1 cellular context compared by ENCODE assay signal in genomic region chr22:45268958-45269844, GRCh38.
A peak's percentile ranks its signal among the peaks of the same experiment; 100 is the strongest.
TF ChIP-seq lines count a peak whose summit lies in the region.

No MANE protein-coding gene starts in this region.

TF ChIP-seq in HepG2, 621 proteins besides CTCF, POLR2A, EP300 and RAD21 (continued from another document and continues in another):
- TF ChIP-seq, protein P1, sequence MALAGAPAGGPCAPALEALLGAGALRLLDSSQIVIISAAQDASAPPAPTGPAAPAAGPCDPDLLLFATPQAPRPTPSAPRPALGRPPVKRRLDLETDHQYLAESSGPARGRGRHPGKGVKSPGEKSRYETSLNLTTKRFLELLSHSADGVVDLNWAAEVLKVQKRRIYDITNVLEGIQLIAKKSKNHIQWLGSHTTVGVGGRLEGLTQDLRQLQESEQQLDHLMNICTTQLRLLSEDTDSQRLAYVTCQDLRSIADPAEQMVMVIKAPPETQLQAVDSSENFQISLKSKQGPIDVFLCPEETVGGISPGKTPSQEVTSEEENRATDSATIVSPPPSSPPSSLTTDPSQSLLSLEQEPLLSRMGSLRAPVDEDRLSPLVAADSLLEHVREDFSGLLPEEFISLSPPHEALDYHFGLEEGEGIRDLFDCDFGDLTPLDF (CRISPR knock-in tag; IDR thresholded peaks at IDR 0.05): no peak
- TF ChIP-seq, protein P2, sequence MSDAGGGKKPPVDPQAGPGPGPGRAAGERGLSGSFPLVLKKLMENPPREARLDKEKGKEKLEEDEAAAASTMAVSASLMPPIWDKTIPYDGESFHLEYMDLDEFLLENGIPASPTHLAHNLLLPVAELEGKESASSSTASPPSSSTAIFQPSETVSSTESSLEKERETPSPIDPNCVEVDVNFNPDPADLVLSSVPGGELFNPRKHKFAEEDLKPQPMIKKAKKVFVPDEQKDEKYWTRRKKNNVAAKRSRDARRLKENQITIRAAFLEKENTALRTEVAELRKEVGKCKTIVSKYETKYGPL (CRISPR knock-in tag; IDR thresholded peaks at IDR 0.05): no peak
- TF ChIP-seq ZNF20 (CRISPR knock-in tag; IDR thresholded peaks at IDR 0.05): no peak
- TF ChIP-seq ZNF749 (CRISPR knock-in tag; IDR thresholded peaks at IDR 0.05; ENCODE audit: borderline replicate concordance): no peak
- no peak for TF ChIP-seq ZNF136 (CRISPR knock-in tag; IDR thresholded peaks at IDR 0.05; ENCODE audit: low read depth)
- TF ChIP-seq KDM5B (CRISPR knock-in tag; IDR thresholded peaks at IDR 0.05; ENCODE audit: borderline replicate concordance): 0 out of 2 replicates have a peak, but pooled peaks have one; percentile 24
- TF ChIP-seq ZNF879 (CRISPR knock-in tag; IDR thresholded peaks at IDR 0.05): no peak
- TF ChIP-seq SALL2 (CRISPR knock-in tag; IDR thresholded peaks at IDR 0.05): no peak
- no peak for TF ChIP-seq GZF1 (CRISPR knock-in tag; IDR thresholded peaks at IDR 0.05)
- TF ChIP-seq FLYWCH1 (CRISPR knock-in tag; IDR thresholded peaks at IDR 0.05): no peak
- TF ChIP-seq, protein P3, sequence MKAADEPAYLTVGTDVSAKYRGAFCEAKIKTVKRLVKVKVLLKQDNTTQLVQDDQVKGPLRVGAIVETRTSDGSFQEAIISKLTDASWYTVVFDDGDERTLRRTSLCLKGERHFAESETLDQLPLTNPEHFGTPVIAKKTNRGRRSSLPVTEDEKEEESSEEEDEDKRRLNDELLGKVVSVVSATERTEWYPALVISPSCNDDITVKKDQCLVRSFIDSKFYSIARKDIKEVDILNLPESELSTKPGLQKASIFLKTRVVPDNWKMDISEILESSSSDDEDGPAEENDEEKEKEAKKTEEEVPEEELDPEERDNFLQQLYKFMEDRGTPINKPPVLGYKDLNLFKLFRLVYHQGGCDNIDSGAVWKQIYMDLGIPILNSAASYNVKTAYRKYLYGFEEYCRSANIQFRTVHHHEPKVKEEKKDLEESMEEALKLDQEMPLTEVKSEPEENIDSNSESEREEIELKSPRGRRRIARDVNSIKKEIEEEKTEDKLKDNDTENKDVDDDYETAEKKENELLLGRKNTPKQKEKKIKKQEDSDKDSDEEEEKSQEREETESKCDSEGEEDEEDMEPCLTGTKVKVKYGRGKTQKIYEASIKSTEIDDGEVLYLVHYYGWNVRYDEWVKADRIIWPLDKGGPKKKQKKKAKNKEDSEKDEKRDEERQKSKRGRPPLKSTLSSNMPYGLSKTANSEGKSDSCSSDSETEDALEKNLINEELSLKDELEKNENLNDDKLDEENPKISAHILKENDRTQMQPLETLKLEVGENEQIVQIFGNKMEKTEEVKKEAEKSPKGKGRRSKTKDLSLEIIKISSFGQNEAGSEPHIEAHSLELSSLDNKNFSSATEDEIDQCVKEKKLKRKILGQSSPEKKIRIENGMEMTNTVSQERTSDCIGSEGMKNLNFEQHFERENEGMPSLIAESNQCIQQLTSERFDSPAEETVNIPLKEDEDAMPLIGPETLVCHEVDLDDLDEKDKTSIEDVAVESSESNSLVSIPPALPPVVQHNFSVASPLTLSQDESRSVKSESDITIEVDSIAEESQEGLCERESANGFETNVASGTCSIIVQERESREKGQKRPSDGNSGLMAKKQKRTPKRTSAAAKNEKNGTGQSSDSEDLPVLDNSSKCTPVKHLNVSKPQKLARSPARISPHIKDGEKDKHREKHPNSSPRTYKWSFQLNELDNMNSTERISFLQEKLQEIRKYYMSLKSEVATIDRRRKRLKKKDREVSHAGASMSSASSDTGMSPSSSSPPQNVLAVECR (CRISPR knock-in tag; IDR thresholded peaks at IDR 0.05; ENCODE audit: borderline replicate concordance): peak; percentile 35
- TF ChIP-seq CAMTA2 (CRISPR knock-in tag; IDR thresholded peaks at IDR 0.05; ENCODE audit: borderline replicate concordance): peak; percentile 75; the same call in 1 of the 2 replicates
- no peak for TF ChIP-seq ZNF224 (CRISPR knock-in tag; IDR thresholded peaks at IDR 0.05)
- TF ChIP-seq FOSL1 (CRISPR knock-in tag; IDR thresholded peaks at IDR 0.05; ENCODE audit: borderline replicate concordance): no peak
- TF ChIP-seq ZNF570 (CRISPR knock-in tag; IDR thresholded peaks at IDR 0.05; ENCODE audit: borderline replicate concordance): no peak
- no peak for TF ChIP-seq HDAC1 (CRISPR knock-in tag; IDR thresholded peaks at IDR 0.05)
- TF ChIP-seq RFX1 (IDR thresholded peaks at IDR 0.05): no peak
- no peak for TF ChIP-seq KLF9 (CRISPR knock-in tag; IDR thresholded peaks at IDR 0.05; ENCODE audit: low read depth)
- TF ChIP-seq ZNF781 (CRISPR knock-in tag; IDR thresholded peaks at IDR 0.05; ENCODE audit: borderline replicate concordance, not compliant biosample characterization): no peak
- TF ChIP-seq IKZF5 (CRISPR knock-in tag; IDR thresholded peaks at IDR 0.05): no peak
- TF ChIP-seq IRF1 (CRISPR knock-in tag; IDR thresholded peaks at IDR 0.05; ENCODE audit: low read depth): no peak
- no peak for TF ChIP-seq SRSF9 (IDR thresholded peaks at IDR 0.05; ENCODE audit: borderline replicate concordance, insufficient read depth, low read depth, low read length, poor library complexity, severe bottlenecking)
- TF ChIP-seq HMG20B (CRISPR knock-in tag; conservative IDR thresholded peaks at IDR 0.05): no peak
- TF ChIP-seq ZNF230 (CRISPR knock-in tag; IDR thresholded peaks at IDR 0.05): no peak
- TF ChIP-seq ZNF557 (CRISPR knock-in tag; IDR thresholded peaks at IDR 0.05): no peak
- no peak for TF ChIP-seq ZNF839 (CRISPR knock-in tag; IDR thresholded peaks at IDR 0.05; ENCODE audit: borderline replicate concordance)
- peak; percentile 46; the same call in 1 of the 2 replicates for TF ChIP-seq PHF8 (CRISPR knock-in tag; IDR thresholded peaks at IDR 0.05)
- peak; percentile 1; the same call in 1 of the 2 replicates for TF ChIP-seq YEATS4 (CRISPR knock-in tag; IDR thresholded peaks at IDR 0.05; ENCODE audit: borderline replicate concordance)
- TF ChIP-seq, protein P4, sequence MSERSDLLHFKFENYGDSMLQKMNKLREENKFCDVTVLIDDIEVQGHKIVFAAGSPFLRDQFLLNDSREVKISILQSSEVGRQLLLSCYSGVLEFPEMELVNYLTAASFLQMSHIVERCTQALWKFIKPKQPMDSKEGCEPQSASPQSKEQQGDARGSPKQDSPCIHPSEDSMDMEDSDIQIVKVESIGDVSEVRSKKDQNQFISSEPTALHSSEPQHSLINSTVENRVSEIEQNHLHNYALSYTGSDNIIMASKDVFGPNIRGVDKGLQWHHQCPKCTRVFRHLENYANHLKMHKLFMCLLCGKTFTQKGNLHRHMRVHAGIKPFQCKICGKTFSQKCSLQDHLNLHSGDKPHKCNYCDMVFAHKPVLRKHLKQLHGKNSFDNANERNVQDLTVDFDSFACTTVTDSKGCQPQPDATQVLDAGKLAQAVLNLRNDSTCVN (CRISPR knock-in tag; IDR thresholded peaks at IDR 0.05; ENCODE audit: borderline replicate concordance): no peak
- no peak for TF ChIP-seq ARID2 (CRISPR knock-in tag; IDR thresholded peaks at IDR 0.05; ENCODE audit: borderline replicate concordance)
- peak; percentile 77 for TF ChIP-seq RBFOX2 (IDR thresholded peaks at IDR 0.05; ENCODE audit: low read depth, low read length)
- no peak for TF ChIP-seq ZNF282 (IDR thresholded peaks at IDR 0.05; ENCODE audit: partially characterized antibody)
- TF ChIP-seq ZBTB20 (CRISPR knock-in tag; IDR thresholded peaks at IDR 0.05; ENCODE audit: borderline replicate concordance, low read depth): no peak; the same call in 1 of the 2 replicates
- TF ChIP-seq ZFP62 (CRISPR knock-in tag; IDR thresholded peaks at IDR 0.05): no peak
- no peak for TF ChIP-seq KMT2B (CRISPR knock-in tag; IDR thresholded peaks at IDR 0.05)
- TF ChIP-seq ZNF235 (CRISPR knock-in tag; IDR thresholded peaks at IDR 0.05; ENCODE audit: borderline replicate concordance): no peak
- 0 out of 2 replicates have a peak, but pooled peaks have one; percentile 31 for TF ChIP-seq TMF1 (CRISPR knock-in tag; IDR thresholded peaks at IDR 0.05; ENCODE audit: low read depth)
- no peak for TF ChIP-seq ZNF552 (CRISPR knock-in tag; IDR thresholded peaks at IDR 0.05; ENCODE audit: borderline replicate concordance)
- TF ChIP-seq, protein P5, sequence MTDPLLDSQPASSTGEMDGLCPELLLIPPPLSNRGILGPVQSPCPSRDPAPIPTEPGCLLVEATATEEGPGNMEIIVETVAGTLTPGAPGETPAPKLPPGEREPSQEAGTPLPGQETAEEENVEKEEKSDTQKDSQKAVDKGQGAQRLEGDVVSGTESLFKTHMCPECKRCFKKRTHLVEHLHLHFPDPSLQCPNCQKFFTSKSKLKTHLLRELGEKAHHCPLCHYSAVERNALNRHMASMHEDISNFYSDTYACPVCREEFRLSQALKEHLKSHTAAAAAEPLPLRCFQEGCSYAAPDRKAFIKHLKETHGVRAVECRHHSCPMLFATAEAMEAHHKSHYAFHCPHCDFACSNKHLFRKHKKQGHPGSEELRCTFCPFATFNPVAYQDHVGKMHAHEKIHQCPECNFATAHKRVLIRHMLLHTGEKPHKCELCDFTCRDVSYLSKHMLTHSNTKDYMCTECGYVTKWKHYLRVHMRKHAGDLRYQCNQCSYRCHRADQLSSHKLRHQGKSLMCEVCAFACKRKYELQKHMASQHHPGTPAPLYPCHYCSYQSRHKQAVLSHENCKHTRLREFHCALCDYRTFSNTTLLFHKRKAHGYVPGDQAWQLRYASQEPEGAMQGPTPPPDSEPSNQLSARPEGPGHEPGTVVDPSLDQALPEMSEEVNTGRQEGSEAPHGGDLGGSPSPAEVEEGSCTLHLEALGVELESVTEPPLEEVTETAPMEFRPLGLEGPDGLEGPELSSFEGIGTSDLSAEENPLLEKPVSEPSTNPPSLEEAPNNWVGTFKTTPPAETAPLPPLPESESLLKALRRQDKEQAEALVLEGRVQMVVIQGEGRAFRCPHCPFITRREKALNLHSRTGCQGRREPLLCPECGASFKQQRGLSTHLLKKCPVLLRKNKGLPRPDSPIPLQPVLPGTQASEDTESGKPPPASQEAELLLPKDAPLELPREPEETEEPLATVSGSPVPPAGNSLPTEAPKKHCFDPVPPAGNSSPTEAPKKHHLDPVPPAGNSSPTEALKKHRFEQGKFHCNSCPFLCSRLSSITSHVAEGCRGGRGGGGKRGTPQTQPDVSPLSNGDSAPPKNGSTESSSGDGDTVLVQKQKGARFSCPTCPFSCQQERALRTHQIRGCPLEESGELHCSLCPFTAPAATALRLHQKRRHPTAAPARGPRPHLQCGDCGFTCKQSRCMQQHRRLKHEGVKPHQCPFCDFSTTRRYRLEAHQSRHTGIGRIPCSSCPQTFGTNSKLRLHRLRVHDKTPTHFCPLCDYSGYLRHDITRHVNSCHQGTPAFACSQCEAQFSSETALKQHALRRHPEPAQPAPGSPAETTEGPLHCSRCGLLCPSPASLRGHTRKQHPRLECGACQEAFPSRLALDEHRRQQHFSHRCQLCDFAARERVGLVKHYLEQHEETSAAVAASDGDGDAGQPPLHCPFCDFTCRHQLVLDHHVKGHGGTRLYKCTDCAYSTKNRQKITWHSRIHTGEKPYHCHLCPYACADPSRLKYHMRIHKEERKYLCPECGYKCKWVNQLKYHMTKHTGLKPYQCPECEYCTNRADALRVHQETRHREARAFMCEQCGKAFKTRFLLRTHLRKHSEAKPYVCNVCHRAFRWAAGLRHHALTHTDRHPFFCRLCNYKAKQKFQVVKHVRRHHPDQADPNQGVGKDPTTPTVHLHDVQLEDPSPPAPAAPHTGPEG (CRISPR knock-in tag; IDR thresholded peaks at IDR 0.05): no peak; the same call in 1 of the 2 replicates
- TF ChIP-seq NR2F2 (IDR thresholded peaks at IDR 0.05; ENCODE audit: borderline replicate concordance, low read depth): no peak; the same call in 1 of the 2 replicates
- no peak for TF ChIP-seq MIXL1 (CRISPR knock-in tag; IDR thresholded peaks at IDR 0.05)
- no peak for TF ChIP-seq RFX3 (CRISPR knock-in tag; IDR thresholded peaks at IDR 0.05)
- no peak for TF ChIP-seq FOXA3 (CRISPR knock-in tag; IDR thresholded peaks at IDR 0.05)
- TF ChIP-seq ZNF496 (CRISPR knock-in tag; IDR thresholded peaks at IDR 0.05; ENCODE audit: insufficient replicate concordance): no peak
- TF ChIP-seq TBP (CRISPR knock-in tag; IDR thresholded peaks at IDR 0.05): no peak
- TF ChIP-seq, protein P6, sequence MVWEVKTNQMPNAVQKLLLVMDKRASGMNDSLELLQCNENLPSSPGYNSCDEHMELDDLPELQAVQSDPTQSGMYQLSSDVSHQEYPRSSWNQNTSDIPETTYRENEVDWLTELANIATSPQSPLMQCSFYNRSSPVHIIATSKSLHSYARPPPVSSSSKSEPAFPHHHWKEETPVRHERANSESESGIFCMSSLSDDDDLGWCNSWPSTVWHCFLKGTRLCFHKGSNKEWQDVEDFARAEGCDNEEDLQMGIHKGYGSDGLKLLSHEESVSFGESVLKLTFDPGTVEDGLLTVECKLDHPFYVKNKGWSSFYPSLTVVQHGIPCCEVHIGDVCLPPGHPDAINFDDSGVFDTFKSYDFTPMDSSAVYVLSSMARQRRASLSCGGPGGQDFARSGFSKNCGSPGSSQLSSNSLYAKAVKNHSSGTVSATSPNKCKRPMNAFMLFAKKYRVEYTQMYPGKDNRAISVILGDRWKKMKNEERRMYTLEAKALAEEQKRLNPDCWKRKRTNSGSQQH (CRISPR knock-in tag; IDR thresholded peaks at IDR 0.05; ENCODE audit: low read depth): peak; percentile 59; the same call in 1 of the 2 replicates
- no peak for TF ChIP-seq PLSCR1 (CRISPR knock-in tag; IDR thresholded peaks at IDR 0.05; ENCODE audit: borderline replicate concordance)
- TF ChIP-seq CHD2 (IDR thresholded peaks at IDR 0.05; ENCODE audit: low read depth, low read length): no peak
- TF ChIP-seq FOXA1 (IDR thresholded peaks at IDR 0.05): no peak
- TF ChIP-seq FOXA1 (CRISPR knock-in tag; IDR thresholded peaks at IDR 0.05): no peak
- TF ChIP-seq RARG (CRISPR knock-in tag; IDR thresholded peaks at IDR 0.05; ENCODE audit: low read depth): no peak
